Comparison of ENCODE assay signal across 9 cellular contexts in genomic region chr3:175919133-175919532, GRCh38.
"Had no signal": no experiment of that assay in that cellular context is flagged by ENCODE, and none has a peak within 500 bp of the region (broad histone marks: within the 10 kb centered on the region; RNA-seq: fewer than 3 reads in every experiment).

No MANE protein-coding gene starts in this region.

- DNase-seq: GM23248, GOT3, H7, IMR-90, KBM-7 had no signal

- H3K4me3 ChIP-seq: GM23248, HAP-1 had no signal

- ATAC-seq: HCT116 had no signal

- FAIRE-seq: HTR-8/SVneo had no signal

- H3K36me3 ChIP-seq: HAP-1 had no signal

- H3K27ac ChIP-seq: GM23248, KMS-11 had no signal

- H3K9ac ChIP-seq: GM23248, KMS-11 had no signal

- H3K4me2 ChIP-seq: KMS-11 had no signal

- H2AFZ ChIP-seq: GM23248 had no signal

- H3K4me1 ChIP-seq: HAP-1 had no signal

- H3K9me3 ChIP-seq: HAP-1 had no signal
